In genomic region chr6:17968081-17968518, GRCh38 we compare ENCODE assay signal across 14 cellular contexts.
A peak's percentile ranks its signal among the peaks of the same experiment; 100 is the strongest.
DNase-seq lines count a peak whose midpoint lies in the region; ATAC-seq and TF ChIP-seq lines count a peak whose summit lies in the region.
"Had no signal": no experiment of that assay in that cellular context is flagged by ENCODE, and none has a peak within 500 bp of the region (broad histone marks: within the 10 kb centered on the region; RNA-seq: fewer than 3 reads in every experiment).

No MANE protein-coding gene starts in this region.

- no peaks in the 10 kb centered on the region for H3K9me3 ChIP-seq in neutrophil
- H3K9me3 ChIP-seq: BE2C had no signal

- peaks cover 11 to 13% of the 10 kb centered on the region in 2 experiments for H3K4me1 ChIP-seq in neutrophil (ENCODE audit: control insufficient read depth in 1 of 2, insufficient read depth in 1 of 2, low read depth in 1 of 2, low read length in 1 of 2)
- H3K4me1 ChIP-seq: BE2C had no signal

- H3K27ac ChIP-seq in neutrophil, result peak overlapping the region; percentile 47

- H3K4me3 ChIP-seq in neutrophil (ENCODE audit: low read depth in 1 of 2, low read length in 1 of 2), result no peak overlapping the region

- no peak for TF ChIP-seq CTCF in neutrophil (IDR thresholded peaks at IDR 0.05)

- ATAC-seq in HG02798 (IDR thresholded peaks at IDR 0.05; ENCODE audit: poor library complexity, unreplicated experiment), result no peak
- ATAC-seq: activated T-cell treated with anti-CD3 and anti-CD28 coated beads, Interleukin-2, amount 50 U/mL, for 72 hours had no signal

- DNase-seq in ELR (ENCODE audit: low read depth) (peak; percentile 75), NCI-H226 (peak; percentile 69), cerebellar nuclear complex (lab: John Stamatoyannopoulos, UW) (peak; percentile 12 to 58), HuH-7 (ENCODE audit: low spot score) (no peak), medulla oblongata (ENCODE audit: extremely low spot score) (no peak), amniotic stem cell (lab: John Stamatoyannopoulos, UW) (no peak)
- DNase-seq: activated T-cell treated with anti-CD3 and anti-CD28 coated beads, Interleukin-2, amount 50 U/mL, for 72 hours; anterior cingulate cortex; BE2C; NCI-H146; NCI-H524; stimulated activated CD4-positive, alpha-beta T cell treated with anti-CD3 and anti-CD28 coated beads, Interleukin-2, amount 100 ng/mL, for 48 hours had no signal

- H3K27me3 ChIP-seq in neutrophil, result no peaks in the 10 kb centered on the region
- H3K27me3 ChIP-seq: BE2C had no signal

- H3K36me3 ChIP-seq in neutrophil, result no peaks in the 10 kb centered on the region
- H3K36me3 ChIP-seq: BE2C had no signal

Comparison
In these comparisons a context has a peak if more than half of its experiments do, and no peak if none do; other contexts are left out.
1. DNase-seq: peak in ELR (single experiment), NCI-H226 (single experiment) and cerebellar nuclear complex (2 of 2); none in HuH-7 (single experiment), medulla oblongata (single experiment) and amniotic stem cell (single experiment).